9 cellular contexts compared by ENCODE assay signal in the genomic region with DNA sequence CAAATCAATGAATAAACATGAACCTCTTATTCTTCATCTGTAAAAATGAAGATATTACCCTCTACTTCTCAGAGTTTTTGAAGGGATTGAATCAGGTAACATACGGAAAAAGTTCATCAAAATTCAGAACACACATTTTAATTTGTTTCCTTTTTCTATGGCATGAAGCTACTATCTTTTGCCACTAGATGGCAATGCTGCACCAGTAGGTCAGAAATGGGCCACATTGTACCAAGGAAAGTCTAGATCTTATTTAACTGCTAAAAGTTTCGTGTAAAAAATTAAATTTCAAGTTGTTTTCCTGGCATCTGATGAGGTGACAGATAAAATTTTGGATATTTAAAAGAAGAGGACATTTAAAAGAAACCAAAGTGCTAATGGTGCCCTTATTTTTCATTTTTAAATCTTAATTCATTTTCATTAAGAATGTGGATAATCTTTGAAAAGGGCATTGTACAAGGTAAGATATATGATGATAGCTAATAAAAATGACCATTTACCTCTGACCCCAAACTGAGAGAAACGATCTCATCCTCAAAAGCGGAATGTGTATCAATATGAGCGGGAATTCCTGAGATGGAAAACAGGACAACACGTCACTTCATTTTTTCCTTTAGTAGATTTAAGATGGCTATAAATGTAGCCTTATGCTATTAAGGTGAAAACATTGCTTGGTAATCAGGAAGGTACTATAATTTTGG. TPM values are rescaled to one million over a fixed set of nuclear protein-coding genes. Genes with fewer than 3 reads are reported as not detected.
DNase-seq lines count a peak whose midpoint lies in the region; ATAC-seq and TF ChIP-seq lines count a peak whose summit lies in the region.
"Had no signal": no experiment of that assay in that cellular context is flagged by ENCODE, and none has a peak within 500 bp of the region (broad histone marks: within the 10 kb centered on the region; RNA-seq: fewer than 3 reads in every experiment).

No MANE protein-coding gene starts in this region.

- H3K4me1 Mint-ChIP-seq in activated naive CD8-positive, alpha-beta T cell treated with anti-CD3 and anti-CD28 coated beads, Interleukin-2, amount 50 U/mL, for 24 hours = peaks cover 7% of the 10 kb centered on the region

- TF ChIP-seq CTCF in testis (IDR thresholded peaks at IDR 0.05) = peak; percentile 54 to 84 (median 78)

- intact Hi-C loops in testis (cut with DNase I; ENCODE audit: low total_unique reads) = no loop called here

- H3K4me3 ChIP-seq in adipocyte (ENCODE audit: low read length) (no peak overlapping the region), testis (no peak overlapping the region)

- no peak overlapping the region for H3K27ac Mint-ChIP-seq in activated naive CD8-positive, alpha-beta T cell treated with anti-CD3 and anti-CD28 coated beads, Interleukin-2, amount 50 U/mL, for 24 hours
- H3K27ac Mint-ChIP-seq: activated naive CD8-positive, alpha-beta T cell had no signal

- H3K27me3 ChIP-seq in adipocyte (replicated peaks; ENCODE audit: control insufficient read depth, insufficient read depth, low read length) (no peaks in the 10 kb centered on the region), testis (no peaks in the 10 kb centered on the region)

- 71 to 72% methylated on average over 6 of the region's 6 CpGs for WGBS in testis, 2 donors

- H3K9me3 Mint-ChIP-seq in activated naive CD8-positive, alpha-beta T cell treated with anti-CD3 and anti-CD28 coated beads, Interleukin-2, amount 50 U/mL, for 24 hours = no peaks in the 10 kb centered on the region

- peak; percentile 18 for DNase-seq in NCI-H510A treated with DMSO at 0.1 percent for 48 hours (lab: John Stamatoyannopoulos, UW)
- no peak for DNase-seq in NCI-H510A (lab: John Stamatoyannopoulos, UW)
- peak; percentile 20 for DNase-seq in NCI-H345 treated with DMSO at 0.1 percent for 48 hours (lab: John Stamatoyannopoulos, UW; ENCODE audit: unreplicated experiment)
- DNase-seq in adipocyte (ENCODE audit: low read depth) = peak; percentile 80
- peak; percentile 37 for DNase-seq in iPS-NIHi11 (ENCODE audit: low spot score)
- no peak for DNase-seq in testis
- DNase-seq in activated naive CD8-positive, alpha-beta T cell treated with anti-CD3 and anti-CD28 coated beads, Interleukin-2, amount 50 U/mL, for 24 hours = no peak

- H3K27me3 Mint-ChIP-seq in activated naive CD8-positive, alpha-beta T cell treated with anti-CD3 and anti-CD28 coated beads, Interleukin-2, amount 50 U/mL, for 24 hours = no peaks in the 10 kb centered on the region
- H3K27me3 Mint-ChIP-seq: activated naive CD8-positive, alpha-beta T cell had no signal

- H3K9me3 ChIP-seq in adipocyte (ENCODE audit: control insufficient read depth, low read length) (no peaks in the 10 kb centered on the region), testis (no peaks in the 10 kb centered on the region)

- peaks cover 15% of the 10 kb centered on the region for H3K36me3 ChIP-seq in adipocyte (ENCODE audit: control insufficient read depth, insufficient read depth, low read length, severe bottlenecking)
- H3K36me3 ChIP-seq in testis (ENCODE audit: low read depth, missing control alignments) = no peaks in the 10 kb centered on the region

- H3K4me3 Mint-ChIP-seq in activated naive CD8-positive, alpha-beta T cell treated with anti-CD3 and anti-CD28 coated beads, Interleukin-2, amount 50 U/mL, for 24 hours = no peak overlapping the region
- H3K4me3 Mint-ChIP-seq: activated naive CD8-positive, alpha-beta T cell had no signal

- TF ChIP-seq POLR2A in testis (IDR thresholded peaks at IDR 0.05) = no peak

- H3K4me1 ChIP-seq in adipocyte (ENCODE audit: control insufficient read depth, insufficient read depth, low read length) (peaks cover 12% of the 10 kb centered on the region), testis (no peaks in the 10 kb centered on the region)

- ATAC-seq in GM21786 (IDR thresholded peaks at IDR 0.05; ENCODE audit: unreplicated experiment) = peak; percentile 54
- ATAC-seq in activated naive CD8-positive, alpha-beta T cell treated with anti-CD3 and anti-CD28 coated beads, Interleukin-2, amount 50 U/mL, for 24 hours = no peak

- no peak overlapping the region for H3K27ac ChIP-seq in testis

- H3K9ac ChIP-seq in adipocyte (ENCODE audit: low read length) = no peak overlapping the region

- H3K36me3 Mint-ChIP-seq in activated naive CD8-positive, alpha-beta T cell treated with anti-CD3 and anti-CD28 coated beads, Interleukin-2, amount 50 U/mL, for 24 hours (ENCODE audit: low read depth) = peaks cover 31% of the 10 kb centered on the region

RNA-seq across cellular contexts. Expression of a gene that starts 16.1 kb away (rescaled TPM):
- 10 to 100 TPM in 1 of 2 donors, 1 to 10 TPM in 1; 7.8 to 12.1 TPM for total RNA-seq in testis
- 5.3 TPM for polyA plus RNA-seq in testis (ENCODE audit: insufficient read depth, low read depth, low replicate concordance)

RNA-seq across cellular contexts. Expression of a gene that starts 41.5 kb away (rescaled TPM):
- total RNA-seq in testis = 10 to 100 TPM in 1 of 2 donors, 1 to 10 TPM in 1; 8.7 to 11.1 TPM
- polyA plus RNA-seq in testis (ENCODE audit: insufficient read depth, low read depth, low replicate concordance) = 5.6 TPM

Comparison
In these comparisons a context has a peak if more than half of its experiments do, and no peak if none do; other contexts are left out.
1. DNase-seq: peak in NCI-H510A treated with DMSO at 0.1 percent for 48 hours (single experiment), NCI-H345 treated with DMSO at 0.1 percent for 48 hours (single experiment), adipocyte (single experiment) and iPS-NIHi11 (single experiment); none in NCI-H510A (single experiment), testis (single experiment) and activated naive CD8-positive, alpha-beta T cell treated with anti-CD3 and anti-CD28 coated beads, Interleukin-2, amount 50 U/mL, for 24 hours (single experiment).